In genomic region chr3:61573441-61573840, GRCh38 we compare ENCODE assay signal across 27 cellular contexts. TPM values are rescaled to one million over a fixed set of nuclear protein-coding genes. Genes with fewer than 3 reads are reported as not detected.
"Had no signal": no experiment of that assay in that cellular context is flagged by ENCODE, and none has a peak within 500 bp of the region (broad histone marks: within the 10 kb centered on the region; RNA-seq: fewer than 3 reads in every experiment).

No MANE protein-coding gene starts in this region.

- ATAC-seq: activated T-cell treated with anti-CD3 and anti-CD28 coated beads, Interleukin-2, amount 50 U/mL, for 4 hours; natural killer cell had no signal

- H3K4me1 Mint-ChIP-seq: activated naive CD8-positive, alpha-beta T cell treated with anti-CD3 and anti-CD28 coated beads, Interleukin-2, amount 10 ng/mL, durations not matched to agents 7 days and 5 days; natural killer cell had no signal

- H3K27me3 Mint-ChIP-seq: progenitor cell of endocrine pancreas had no signal

- H3K9me3 Mint-ChIP-seq: activated naive CD4-positive, alpha-beta T cell treated with anti-CD3 and anti-CD28 coated beads for 36 hours had no signal

- H3K27ac Mint-ChIP-seq: activated naive CD4-positive, alpha-beta T cell treated with anti-CD3 and anti-CD28 coated beads for 36 hours; activated naive CD8-positive, alpha-beta T cell treated with anti-CD3 and anti-CD28 coated beads, Interleukin-2, amount 10 ng/mL, durations not matched to agents 7 days and 5 days; mesothelial cell of epicardium; natural killer cell; progenitor cell of endocrine pancreas; T-helper 1 cell treated with Interleukin-12 subunit alpha and Interleukin-12 subunit beta and Interleukin-4 antibody, amounts not matched to agents 30 μg/mL and 1 μg/mL, for 36 hours had no signal

- DNase-seq: activated CD4-positive, alpha-beta T cell treated with anti-CD3 and anti-CD28 coated beads for 4 hours; activated CD4-positive, alpha-beta T cell treated with anti-CD3 and anti-CD28 coated beads, Interleukin-2, amount 50 U/mL, for 48 hours; activated CD4-positive, CD25-positive, alpha-beta regulatory T cell; activated CD8-positive, alpha-beta memory T cell treated with anti-CD3 and anti-CD28 coated beads, Interleukin-2, amount 50 U/mL, for 48 hours; activated effector memory CD4-positive, alpha-beta T cell treated with Interleukin-2 at 50 U/mL for 16 hours; activated naive CD4-positive, alpha-beta T cell treated with anti-CD3 and anti-CD28 coated beads for 36 hours; activated naive CD8-positive, alpha-beta T cell treated with anti-CD3 and anti-CD28 coated beads, Interleukin-2, amount 10 ng/mL, durations not matched to agents 7 days and 5 days; activated T-cell treated with anti-CD3 and anti-CD28 coated beads, Interleukin-2, amount 50 U/mL, for 4 hours; amniotic stem cell; cerebellar nuclear complex; dermis blood vessel endothelial cell; effector CD8-positive, alpha-beta T cell; left ventricle myocardium inferior; natural killer cell; retina; sigmoid colon; spleen; stimulated activated CD4-positive, alpha-beta T cell treated with anti-CD3 and anti-CD28 coated beads, Interleukin-4, amount 100 ng/mL, for 1 hour; stimulated activated naive CD4-positive, alpha-beta T cell; T1000; upper lobe of left lung had no signal

- H3K4me3 ChIP-seq: breast epithelium, left ventricle myocardium inferior, sigmoid colon, spleen, thoracic aorta, upper lobe of left lung had no signal

- H3K36me3 Mint-ChIP-seq: activated naive CD8-positive, alpha-beta T cell treated with anti-CD3 and anti-CD28 coated beads, Interleukin-2, amount 10 ng/mL, durations not matched to agents 7 days and 5 days; natural killer cell had no signal

- H3K4me3 Mint-ChIP-seq: activated naive CD4-positive, alpha-beta T cell treated with anti-CD3 and anti-CD28 coated beads for 36 hours; activated naive CD8-positive, alpha-beta T cell treated with anti-CD3 and anti-CD28 coated beads, Interleukin-2, amount 10 ng/mL, durations not matched to agents 7 days and 5 days; activated T-cell treated with anti-CD3 and anti-CD28 coated beads, Interleukin-2, amount 50 U/mL, for 4 hours; mesothelial cell of epicardium; natural killer cell; T-helper 1 cell treated with Interleukin-12 subunit alpha and Interleukin-12 subunit beta and Interleukin-4 antibody, amounts not matched to agents 30 μg/mL and 1 μg/mL, for 36 hours had no signal

- H3K27me3 ChIP-seq: breast epithelium, sigmoid colon, spleen, upper lobe of left lung had no signal

- H3K9me3 ChIP-seq: breast epithelium, sigmoid colon, spleen, thoracic aorta, upper lobe of left lung had no signal

- H3K27ac ChIP-seq: breast epithelium, left ventricle myocardium inferior, sigmoid colon, spleen, upper lobe of left lung had no signal

- H3K36me3 ChIP-seq: breast epithelium, left ventricle myocardium inferior, sigmoid colon, spleen, thoracic aorta, upper lobe of left lung had no signal

- H3K4me1 ChIP-seq: spleen had no signal

RNA-seq across cellular contexts. Expression of gene PTPRG, which starts 12.1 kb away (rescaled TPM):
- total RNA-seq: activated CD8-positive, alpha-beta memory T cell treated with anti-CD3 and anti-CD28 coated beads for 36 hours; activated naive CD8-positive, alpha-beta T cell treated with anti-CD3 and anti-CD28 coated beads, Interleukin-2, amount 10 ng/mL, durations not matched to agents 7 days and 5 days had no signal
